16 cellular contexts compared by ENCODE assay signal in the genomic region with DNA sequence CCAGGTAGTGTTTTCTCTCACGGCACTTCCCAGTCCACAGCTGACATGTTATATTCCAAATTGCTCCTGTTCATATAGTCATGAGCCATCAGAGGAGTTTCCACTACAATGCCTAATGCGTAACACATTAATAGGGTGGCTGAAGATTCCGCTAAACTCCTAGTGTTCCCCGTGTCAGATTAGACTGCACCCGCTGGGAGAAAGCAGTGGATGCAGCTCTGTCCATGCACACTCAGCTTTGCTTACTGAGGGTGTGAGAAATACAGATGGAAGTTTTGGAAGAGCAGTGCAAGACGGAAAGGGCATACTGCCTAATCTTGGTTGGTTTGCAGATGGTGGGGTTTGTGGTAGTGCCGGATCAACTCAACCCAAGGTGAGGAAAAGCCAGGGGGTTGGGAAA. TPM values are rescaled to one million over a fixed set of nuclear protein-coding genes. Genes with fewer than 3 reads are reported as not detected.
A peak's percentile ranks its signal among the peaks of the same experiment; 100 is the strongest.
DNase-seq lines count a peak whose midpoint lies in the region; ATAC-seq and TF ChIP-seq lines count a peak whose summit lies in the region.
"Had no signal": no experiment of that assay in that cellular context is flagged by ENCODE, and none has a peak within 500 bp of the region (broad histone marks: within the 10 kb centered on the region; RNA-seq: fewer than 3 reads in every experiment).

No MANE protein-coding gene starts in this region.

- no peak for TF ChIP-seq POLR2A in heart left ventricle (IDR thresholded peaks at IDR 0.05)

- 86 to 90% (median 88%) methylated on average over 7 of the region's 7 CpGs for WGBS in heart left ventricle, 4 donors

- peaks cover 32% of the 10 kb centered on the region for H3K4me1 Mint-ChIP-seq in activated T-cell treated with anti-CD3 and anti-CD28 coated beads, Interleukin-2, amount 50 U/mL, for 24 hours (ENCODE audit: low read depth)
- H3K4me1 Mint-ChIP-seq in CD4-positive, alpha-beta T cell (ENCODE audit: low read depth) = peaks cover 43% of the 10 kb centered on the region

- H3K36me3 Mint-ChIP-seq in activated T-cell treated with anti-CD3 and anti-CD28 coated beads, Interleukin-2, amount 50 U/mL, for 24 hours (ENCODE audit: low read depth) = peaks cover 49% of the 10 kb centered on the region
- peaks cover 22% of the 10 kb centered on the region for H3K36me3 Mint-ChIP-seq in CD4-positive, alpha-beta T cell (ENCODE audit: low read depth)

- H3K4me3 ChIP-seq in heart left ventricle = no peak overlapping the region

- H3K4me1 ChIP-seq in heart left ventricle = peaks cover 0 to 43% (median 32%) of the 10 kb centered on the region in 12 donors

- no peak for DNase-seq in activated T-cell treated with anti-CD3 and anti-CD28 coated beads, Interleukin-2, amount 50 U/mL, for 24 hours
- DNase-seq in activated T-cell treated with anti-CD3 and anti-CD28 coated beads for 4 hours (no peak), superior temporal gyrus (ENCODE audit: extremely low spot score) (peak; percentile 8), GM19238 (ENCODE audit: insufficient read length, low spot score) (no peak), NCI-H1417 (lab: John Stamatoyannopoulos, UW) (no peak), heart left ventricle (no peak)
- DNase-seq in CD4-positive, alpha-beta T cell = no peak
- DNase-seq: GDM1, H7, NCI-H1048, NCI-H146, NCI-H2081 treated with DMSO at 0.1 percent for 48 hours, NCI-H510A, NCI-H774 had no signal

- no peaks in the 10 kb centered on the region for H3K9me3 Mint-ChIP-seq in activated T-cell treated with anti-CD3 and anti-CD28 coated beads, Interleukin-2, amount 50 U/mL, for 24 hours
- no peaks in the 10 kb centered on the region for H3K9me3 Mint-ChIP-seq in CD4-positive, alpha-beta T cell

- intact Hi-C loops in CD4-positive, alpha-beta T cell (cut with DNase I, micrococcal nuclease) = loop anchor here in 1 of 2 experiments (5.0 to 10.0 kb wide), 3 partner anchors 175 to 372 kb away; a partner anchor contains a TSS
- intact Hi-C loops in heart left ventricle (cut with DNase I) = loop anchor here in 4 of 10 donors (5.0 to 10.0 kb wide), 2 partner anchors 172 to 175 kb away; no protein-coding TSS in a partner anchor

- no peak overlapping the region for H3K4me3 Mint-ChIP-seq in activated T-cell treated with anti-CD3 and anti-CD28 coated beads, Interleukin-2, amount 50 U/mL, for 24 hours
- H3K4me3 Mint-ChIP-seq in CD4-positive, alpha-beta T cell = no peak overlapping the region

- H3K27ac ChIP-seq in CD4-positive, alpha-beta T cell (ENCODE audit: low read depth, low read length) = no peak overlapping the region
- peak overlapping the region; percentile 60 for H3K27ac ChIP-seq in layer of hippocampus (ENCODE audit: low read depth, low read length)
- H3K27ac ChIP-seq in heart left ventricle = no peak overlapping the region

- H3K27me3 ChIP-seq in CD4-positive, alpha-beta T cell (ENCODE audit: control insufficient read depth, insufficient read depth, low read length) = no peaks in the 10 kb centered on the region
- no peaks in the 10 kb centered on the region for H3K27me3 ChIP-seq in layer of hippocampus (ENCODE audit: control insufficient read depth, insufficient read depth, low read length)
- no peaks in the 10 kb centered on the region for H3K27me3 ChIP-seq in heart left ventricle

- ATAC-seq in CD4-positive, alpha-beta T cell (ENCODE audit: poor library complexity) = no peak
- ATAC-seq in heart left ventricle = no peak

- H3K27me3 Mint-ChIP-seq in activated T-cell treated with anti-CD3 and anti-CD28 coated beads, Interleukin-2, amount 50 U/mL, for 24 hours = no peaks in the 10 kb centered on the region
- H3K27me3 Mint-ChIP-seq in CD4-positive, alpha-beta T cell = no peaks in the 10 kb centered on the region

- CTCF ChIA-PET in CD4-positive, alpha-beta T cell (lab: Charles Lee) = interaction anchor here (1.2 to 1.3 kb wide), 2 partner anchors 12 to 25 kb away, joined by 3 to 5 read pairs; a partner anchor contains a TSS

- peak overlapping the region; percentile 20 for H3K27ac Mint-ChIP-seq in activated T-cell treated with anti-CD3 and anti-CD28 coated beads, Interleukin-2, amount 50 U/mL, for 24 hours
- H3K27ac Mint-ChIP-seq in CD4-positive, alpha-beta T cell = peak overlapping the region; percentile 30

- peaks cover 0 to 35% (median 26%) of the 10 kb centered on the region in 9 donors for H3K36me3 ChIP-seq in heart left ventricle

- no peak for TF ChIP-seq CTCF in CD4-positive, alpha-beta T cell (IDR thresholded peaks at IDR 0.05)
- no peak for TF ChIP-seq CTCF in heart left ventricle (IDR thresholded peaks at IDR 0.05)

- no peaks in the 10 kb centered on the region for H3K9me3 ChIP-seq in CD4-positive, alpha-beta T cell (ENCODE audit: control insufficient read depth, low read length)
- H3K9me3 ChIP-seq in heart left ventricle = no peaks in the 10 kb centered on the region

- POLR2A ChIA-PET in CD4-positive, alpha-beta T cell (lab: Charles Lee) = interaction anchor here (0.7 to 1.4 kb wide), 2 partner anchors 24 to 25 kb away, joined by 3 to 4 read pairs; a partner anchor contains a TSS

RNA-seq across cellular contexts. Expression of a gene that starts 5.6 kb away (rescaled TPM):
- total RNA-seq in CD4-positive, alpha-beta T cell = 10 to 100 TPM; 51.0 to 53.8 TPM
- total RNA-seq in heart left ventricle = 10 to 100 TPM in 2 of 9 donors, 1 to 10 TPM in 7; 2.9 to 11.4 (median 5.6) TPM
- 10 to 100 TPM in 1 of 2 donors, 1 to 10 TPM in 1; 2.1 to 10.1 TPM for polyA plus RNA-seq in heart left ventricle

RNA-seq across cellular contexts. Expression of a gene that starts 9.5 kb away (rescaled TPM):
- 1 to 10 TPM; 2.3 to 3.7 TPM for total RNA-seq in CD4-positive, alpha-beta T cell
- 10 to 100 TPM; 30.0 to 40.3 (median 36.7) TPM for total RNA-seq in heart left ventricle
- 10 to 100 TPM; 16.6 to 52.9 TPM for polyA plus RNA-seq in heart left ventricle

RNA-seq across cellular contexts. Expression of a gene that starts 11.2 kb away (rescaled TPM):
- 1 to 10 TPM; 2.0 to 2.8 TPM for total RNA-seq in CD4-positive, alpha-beta T cell
- 10 to 100 TPM in 5 of 9 donors, 1 to 10 TPM in 4; 7.7 to 13.0 (median 10.0) TPM for total RNA-seq in heart left ventricle
- polyA plus RNA-seq in heart left ventricle = 1 to 10 TPM; 6.2 to 9.2 TPM

RNA-seq across cellular contexts. Expression of a gene that starts 24.2 kb away (rescaled TPM):
- 100 to 1,000 TPM; 188 to 195 TPM for total RNA-seq in CD4-positive, alpha-beta T cell
- 10 to 100 TPM; 23.7 to 85.1 (median 62.5) TPM for total RNA-seq in heart left ventricle
- 100 to 1,000 TPM in 1 of 2 donors, 10 to 100 TPM in 1; 48.6 to 102 TPM for polyA plus RNA-seq in heart left ventricle

RNA-seq across cellular contexts. Expression of a gene that starts 55.6 kb away (rescaled TPM):
- total RNA-seq in CD4-positive, alpha-beta T cell = 10 to 100 TPM; 19.5 to 21.1 TPM
- 10 to 100 TPM in 4 of 9 donors, 1 to 10 TPM in 5; 8.5 to 14.9 (median 9.9) TPM for total RNA-seq in heart left ventricle
- 1 to 10 TPM; 7.2 to 9.7 TPM for polyA plus RNA-seq in heart left ventricle
- total RNA-seq: MCF 10A had no signal

Comparison
In these comparisons a context has a peak if more than half of its experiments do, and no peak if none do; other contexts are left out.
1. RNA of a gene that starts 5.6 kb away (total RNA-seq): 51.0 to 53.8 TPM in CD4-positive, alpha-beta T cell; 2.9 to 11.4 TPM in heart left ventricle; every median in the first group is over 4 times any median in the second.
2. RNA of a gene that starts 9.5 kb away (total RNA-seq): 30.0 to 40.3 TPM in heart left ventricle; 2.3 to 3.7 TPM in CD4-positive, alpha-beta T cell; every median in the first group is over 4 times any median in the second.